Comparison of ENCODE assay signal across 25 cellular contexts in genomic region chr9:83655433-83655832, GRCh38. TPM values are rescaled to one million over a fixed set of nuclear protein-coding genes. Genes with fewer than 3 reads are reported as not detected.
"Had no signal": no experiment of that assay in that cellular context is flagged by ENCODE, and none has a peak within 500 bp of the region (broad histone marks: within the 10 kb centered on the region; RNA-seq: fewer than 3 reads in every experiment).

No MANE protein-coding gene starts in this region.

- H3K27me3 ChIP-seq: breast epithelium, foreskin keratinocyte, left lung, neural progenitor cell, sigmoid colon, vagina had no signal

- H3K9ac ChIP-seq: neural progenitor cell had no signal

- H3K4me1 ChIP-seq: breast epithelium, foreskin keratinocyte, left lung, neural progenitor cell, sigmoid colon, vagina had no signal

- H3K9me3 ChIP-seq: breast epithelium, left lung, sigmoid colon, vagina had no signal

- DNase-seq: activated CD4-positive, alpha-beta T cell treated with anti-CD3 and anti-CD28 coated beads, Interleukin-2, amount 50 U/mL, for 1 hour; activated CD4-positive, CD25-positive, alpha-beta regulatory T cell treated with anti-CD3 and anti-CD28 coated beads, Interleukin-2, amount 50 U/mL, for 72 hours; activated CD8-positive, alpha-beta T cell treated with anti-CD3 and anti-CD28 coated beads, Interleukin-2, amount 10 ng/mL, durations not matched to agents 7 days and 5 days; activated gamma-delta T cell; cerebellar nuclear complex; cortex of kidney; erythroblast; foreskin keratinocyte; kidney; left lung; naive thymus-derived CD8-positive, alpha-beta T cell; sigmoid colon; stimulated activated CD4-positive, alpha-beta T cell treated with anti-CD3 and anti-CD28 coated beads, Interleukin-15, amount 100 ng/mL, for 24 hours; stimulated activated naive B cell treated with anti-CD40 and anti-IgM and Interleukin-4, amounts not matched to agents 10 μg/mL and 1 μg/mL and 100 μg/mL, for 72 hours; T-helper 17 cell; WERI-Rb-1 had no signal

- H3K27ac Mint-ChIP-seq: activated CD8-positive, alpha-beta T cell treated with anti-CD3 and anti-CD28 coated beads, Interleukin-2, amount 10 ng/mL, durations not matched to agents 7 days and 5 days; neural progenitor cell; stimulated activated naive B cell treated with anti-CD40 and anti-IgM and Interleukin-4, amounts not matched to agents 10 μg/mL and 1 μg/mL and 100 μg/mL, for 72 hours; T-helper 17 cell; type B pancreatic cell had no signal

- H3K4me3 ChIP-seq: breast epithelium, left lung, lung, neural progenitor cell, sigmoid colon, smooth muscle cell, vagina had no signal

- FAIRE-seq: astrocyte, kidney had no signal

- H3K4me2 ChIP-seq: neural progenitor cell, smooth muscle cell had no signal

- H3K4me1 Mint-ChIP-seq: naive thymus-derived CD8-positive, alpha-beta T cell; neural progenitor cell; T-helper 17 cell had no signal

- H3K27me3 Mint-ChIP-seq: naive thymus-derived CD8-positive, alpha-beta T cell; stimulated activated naive B cell treated with anti-CD40 and anti-IgM and Interleukin-4, amounts not matched to agents 10 μg/mL and 1 μg/mL and 100 μg/mL, for 72 hours; T-helper 17 cell; type B pancreatic cell had no signal

- ATAC-seq: activated CD8-positive, alpha-beta T cell treated with anti-CD3 and anti-CD28 coated beads, Interleukin-2, amount 10 ng/mL, durations not matched to agents 7 days and 5 days; foreskin keratinocyte; left lung; naive thymus-derived CD8-positive, alpha-beta T cell had no signal

- H3K27ac ChIP-seq: breast epithelium, foreskin keratinocyte, left lung, neural progenitor cell, sigmoid colon, vagina, WERI-Rb-1 had no signal

- H2AFZ ChIP-seq: neural progenitor cell had no signal

- H3K9me3 Mint-ChIP-seq: activated naive CD4-positive, alpha-beta T cell treated with anti-CD3 and anti-CD28 coated beads, Interleukin-2, amount 50 U/mL, for 72 hours; activated T-helper 1 cell treated with anti-CD3 and anti-CD28 coated beads, Interleukin-12 subunit alpha, Interleukin-12 subunit beta, Interleukin-2, Interleukin-4 antibody, amounts not matched to agents 30 ng/mL and 10 ng/mL and 1 ng/mL, durations not matched to agents 14 hours and 24 hours and 36 hours had no signal

- H3K4me3 Mint-ChIP-seq: activated CD8-positive, alpha-beta T cell treated with anti-CD3 and anti-CD28 coated beads, Interleukin-2, amount 10 ng/mL, durations not matched to agents 7 days and 5 days; activated T-helper 1 cell treated with anti-CD3 and anti-CD28 coated beads, Interleukin-12 subunit alpha, Interleukin-12 subunit beta, Interleukin-2, Interleukin-4 antibody, amounts not matched to agents 30 ng/mL and 10 ng/mL and 1 ng/mL, durations not matched to agents 14 hours and 24 hours and 36 hours; naive thymus-derived CD8-positive, alpha-beta T cell; neural progenitor cell; stimulated activated naive B cell treated with anti-CD40 and anti-IgM and Interleukin-4, amounts not matched to agents 10 μg/mL and 1 μg/mL and 100 μg/mL, for 72 hours; type B pancreatic cell had no signal

RNA-seq across cellular contexts. Expression of gene IDNK, which starts 32.5 kb away (rescaled TPM):
- total RNA-seq: vagina had no signal
